Comparison of ENCODE assay signal across 25 cellular contexts in the genomic region with DNA sequence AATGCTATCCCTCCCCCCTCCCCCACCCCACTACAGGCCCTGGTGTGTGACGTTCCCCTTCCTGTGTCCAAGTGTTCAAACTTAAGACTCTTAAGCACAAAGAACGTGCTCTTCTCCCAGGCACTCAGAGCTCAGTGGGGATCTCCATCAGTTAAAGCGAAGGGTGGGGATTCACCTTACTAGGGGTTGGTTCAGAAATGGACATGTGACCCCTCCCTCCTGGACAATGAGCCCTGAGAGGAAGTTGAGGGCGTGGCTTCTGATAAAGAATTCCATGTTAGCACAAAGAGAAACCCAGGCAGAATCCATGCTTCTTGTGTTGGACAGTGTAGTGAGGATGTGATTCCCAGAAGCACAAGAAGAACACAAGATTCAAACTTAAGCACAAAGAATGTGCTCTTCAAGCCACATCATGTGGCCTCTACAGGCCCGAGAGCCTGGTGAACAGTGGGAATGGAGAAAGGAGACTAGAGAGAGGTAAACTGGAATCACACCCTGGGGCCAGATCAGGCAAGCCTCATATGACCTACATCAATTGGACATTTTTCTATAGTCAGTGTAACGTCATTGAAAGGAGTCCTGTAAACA.
A peak's percentile ranks its signal among the peaks of the same experiment; 100 is the strongest.
DNase-seq lines count a peak whose midpoint lies in the region; ATAC-seq and TF ChIP-seq lines count a peak whose summit lies in the region.
"Had no signal": no experiment of that assay in that cellular context is flagged by ENCODE, and none has a peak within 500 bp of the region (broad histone marks: within the 10 kb centered on the region; RNA-seq: fewer than 3 reads in every experiment).

No MANE protein-coding gene starts in this region.

- no peak overlapping the region for H3K9ac ChIP-seq in DND-41 (ENCODE audit: low read depth, low read length)
- H3K9ac ChIP-seq: BLaER1 treated with 17β-estradiol and CSF1 and Interleukin-3, amounts not matched to agents 10 nM and 100 nM; GM23248 had no signal

- no peak for DNase-seq in activated CD4-positive, alpha-beta memory T cell treated with anti-CD3 and anti-CD28 coated beads, Interleukin-2, amount 10 ng/mL, durations not matched to agents 7 days and 5 days
- DNase-seq in activated CD4-positive, alpha-beta memory T cell treated with anti-CD3 and anti-CD28 coated beads for 36 hours = no peak
- DNase-seq in DND-41 (no peak), WTC11 (ENCODE audit: low spot score) (no peak), mucosa of descending colon (no peak), tibial nerve (ENCODE audit: low spot score in 2 of 2) (no peak), left lung (no peak), cortex of kidney (lab: John Stamatoyannopoulos, UW) (no peak)
- DNase-seq: amniotic stem cell; DMS79 treated with DMSO at 0.1 percent for 48 hours; dorsolateral prefrontal cortex; GM23248; Karpas-422; NCI-H1092; NCI-H2081 treated with DMSO at 0.1 percent for 48 hours; NCI-H524; nephron progenitor cell; posterior cingulate gyrus; stimulated activated CD4-positive, alpha-beta T cell treated with anti-CD3 and anti-CD28 coated beads, Interleukin-1b, Interleukin-23, amount 100 ng/mL, for 48 hours had no signal

- no peak for ATAC-seq in DND-41 (ENCODE audit: insufficient read depth, low read depth)
- no peak for ATAC-seq in WTC11
- ATAC-seq in mucosa of descending colon = peak; percentile 6
- no peak for ATAC-seq in left lung
- ATAC-seq: esophagus mucosa had no signal

- H3K4me3 ChIP-seq in DND-41 (ENCODE audit: low read depth in 1 of 2, low read length in 2 of 2) (no peak overlapping the region), mucosa of descending colon (no peak overlapping the region), tibial nerve (no peak overlapping the region), left lung (no peak overlapping the region)
- H3K4me3 ChIP-seq: BLaER1 treated with 17β-estradiol and CSF1 and Interleukin-3, amounts not matched to agents 10 nM and 100 nM; cardiac muscle cell; dorsolateral prefrontal cortex; GM23248; upper lobe of left lung had no signal

- H3K36me3 ChIP-seq in DND-41 (ENCODE audit: insufficient read depth, low read length) (no peaks in the 10 kb centered on the region), mucosa of descending colon (ENCODE audit: low read depth) (no peaks in the 10 kb centered on the region), tibial nerve (peaks cover 0 to 47% (median 3%) of the 10 kb centered on the region in 3 donors), left lung (no peaks in the 10 kb centered on the region)
- H3K36me3 ChIP-seq: cardiac muscle cell had no signal

- TF ChIP-seq CTCF in DND-41 (IDR thresholded peaks at IDR 0.05; ENCODE audit: borderline replicate concordance, extremely low read depth, low read length, poor library complexity, severe bottlenecking) (no peak), WTC11 (IDR thresholded peaks at IDR 0.05) (no peak), mucosa of descending colon (IDR thresholded peaks at IDR 0.05) (no peak), tibial nerve (IDR thresholded peaks at IDR 0.05) (no peak), left lung (IDR thresholded peaks at IDR 0.05) (no peak)

- H3K27ac Mint-ChIP-seq in activated CD4-positive, alpha-beta memory T cell treated with anti-CD3 and anti-CD28 coated beads, Interleukin-2, amount 10 ng/mL, durations not matched to agents 7 days and 5 days = peak overlapping the region; percentile 34
- no peak overlapping the region for H3K27ac Mint-ChIP-seq in activated CD4-positive, alpha-beta memory T cell treated with anti-CD3 and anti-CD28 coated beads for 36 hours
- H3K27ac Mint-ChIP-seq in WTC11 = no peak overlapping the region
- H3K27ac Mint-ChIP-seq: mesothelial cell of epicardium; nephron progenitor cell; stimulated activated naive CD8-positive, alpha-beta T cell treated with anti-CD3 and anti-CD28 coated beads, Interleukin-15, Interleukin-2, amounts not matched to agents 100 ng/mL and 50 ng/mL, for 24 hours had no signal

- H3K27ac ChIP-seq in DND-41 (ENCODE audit: low read length) (peak overlapping the region; percentile 35), tibial nerve (no peak overlapping the region), left lung (no peak overlapping the region)
- H3K27ac ChIP-seq: BLaER1 treated with 17β-estradiol and CSF1 and Interleukin-3, amounts not matched to agents 10 nM and 100 nM; cardiac muscle cell; dorsolateral prefrontal cortex; GM23248; upper lobe of left lung had no signal

- H3K4me2 ChIP-seq in DND-41 (ENCODE audit: insufficient read depth, low read length) = no peak overlapping the region
- H3K4me2 ChIP-seq: BLaER1 treated with 17β-estradiol and CSF1 and Interleukin-3, amounts not matched to agents 10 nM and 100 nM had no signal

- H3K4me3 Mint-ChIP-seq in activated CD4-positive, alpha-beta memory T cell treated with anti-CD3 and anti-CD28 coated beads, Interleukin-2, amount 10 ng/mL, durations not matched to agents 7 days and 5 days = no peak overlapping the region
- no peak overlapping the region for H3K4me3 Mint-ChIP-seq in activated CD4-positive, alpha-beta memory T cell treated with anti-CD3 and anti-CD28 coated beads for 36 hours
- no peak overlapping the region for H3K4me3 Mint-ChIP-seq in WTC11
- H3K4me3 Mint-ChIP-seq: mesothelial cell of epicardium; nephron progenitor cell; stimulated activated naive CD8-positive, alpha-beta T cell treated with anti-CD3 and anti-CD28 coated beads, Interleukin-15, Interleukin-2, amounts not matched to agents 100 ng/mL and 50 ng/mL, for 24 hours had no signal

- POLR2A ChIA-PET in activated CD4-positive, alpha-beta memory T cell treated with anti-CD3 and anti-CD28 coated beads, Interleukin-2, amount 10 ng/mL, durations not matched to agents 7 days and 5 days (lab: Charles Lee) = interaction anchor here (1.7 to 4.1 kb wide), 3 partner anchors 10 to 57 kb away, joined by 5 to 15 read pairs (median 9); no protein-coding TSS in a partner anchor
- POLR2A ChIA-PET in activated CD4-positive, alpha-beta memory T cell treated with anti-CD3 and anti-CD28 coated beads for 36 hours (lab: Charles Lee) = no interaction called here
- POLR2A ChIA-PET in WTC11 (lab: Charles Lee) = no interaction called here

- no peak for TF ChIP-seq POLR2A in tibial nerve (IDR thresholded peaks at IDR 0.05)

- 72 to 74% methylated on average over 6 of the region's 6 CpGs for WGBS in tibial nerve, 2 donors

- no peaks in the 10 kb centered on the region for H4K20me1 ChIP-seq in DND-41 (ENCODE audit: insufficient read depth, low read length)
- H4K20me1 ChIP-seq: BLaER1 treated with 17β-estradiol and CSF1 and Interleukin-3, amounts not matched to agents 10 nM and 100 nM had no signal

- H3K4me1 Mint-ChIP-seq in activated CD4-positive, alpha-beta memory T cell treated with anti-CD3 and anti-CD28 coated beads, Interleukin-2, amount 10 ng/mL, durations not matched to agents 7 days and 5 days = peaks cover 55% of the 10 kb centered on the region
- peaks cover 47% of the 10 kb centered on the region for H3K4me1 Mint-ChIP-seq in activated CD4-positive, alpha-beta memory T cell treated with anti-CD3 and anti-CD28 coated beads for 36 hours (ENCODE audit: low read depth)
- H3K4me1 Mint-ChIP-seq in WTC11 = peaks cover 10% of the 10 kb centered on the region
- H3K4me1 Mint-ChIP-seq: nephron progenitor cell had no signal

- no peaks in the 10 kb centered on the region for H3K79me2 ChIP-seq in DND-41 (ENCODE audit: insufficient read depth, low read length)

- H3K9me3 Mint-ChIP-seq in activated CD4-positive, alpha-beta memory T cell treated with anti-CD3 and anti-CD28 coated beads, Interleukin-2, amount 10 ng/mL, durations not matched to agents 7 days and 5 days = peaks cover 2% of the 10 kb centered on the region
- H3K9me3 Mint-ChIP-seq in activated CD4-positive, alpha-beta memory T cell treated with anti-CD3 and anti-CD28 coated beads for 36 hours = no peaks in the 10 kb centered on the region
- H3K9me3 Mint-ChIP-seq in WTC11 = no peaks in the 10 kb centered on the region
- H3K9me3 Mint-ChIP-seq: mesothelial cell of epicardium; nephron progenitor cell; stimulated activated naive CD8-positive, alpha-beta T cell treated with anti-CD3 and anti-CD28 coated beads, Interleukin-15, Interleukin-2, amounts not matched to agents 100 ng/mL and 50 ng/mL, for 24 hours had no signal

- CTCF ChIA-PET in activated CD4-positive, alpha-beta memory T cell treated with anti-CD3 and anti-CD28 coated beads, Interleukin-2, amount 10 ng/mL, durations not matched to agents 7 days and 5 days (lab: Charles Lee) = interaction anchor here (2.6 kb wide), 1 partner anchor 18 kb away, joined by 11 read pairs; no protein-coding TSS in a partner anchor
- CTCF ChIA-PET in activated CD4-positive, alpha-beta memory T cell treated with anti-CD3 and anti-CD28 coated beads for 36 hours (lab: Charles Lee) = no interaction called here
- CTCF ChIA-PET in WTC11 (lab: Charles Lee) = no interaction called here

- H3K27me3 Mint-ChIP-seq in activated CD4-positive, alpha-beta memory T cell treated with anti-CD3 and anti-CD28 coated beads, Interleukin-2, amount 10 ng/mL, durations not matched to agents 7 days and 5 days = peaks cover 20% of the 10 kb centered on the region
- H3K27me3 Mint-ChIP-seq in activated CD4-positive, alpha-beta memory T cell treated with anti-CD3 and anti-CD28 coated beads for 36 hours = peaks cover 2% of the 10 kb centered on the region
- no peaks in the 10 kb centered on the region for H3K27me3 Mint-ChIP-seq in WTC11 (ENCODE audit: low read depth)
- H3K27me3 Mint-ChIP-seq: stimulated activated naive CD8-positive, alpha-beta T cell treated with anti-CD3 and anti-CD28 coated beads, Interleukin-15, Interleukin-2, amounts not matched to agents 100 ng/mL and 50 ng/mL, for 24 hours had no signal

- no peaks in the 10 kb centered on the region for H3K27me3 ChIP-seq in DND-41 (ENCODE audit: insufficient read depth, low read length, poor library complexity)
- no peaks in the 10 kb centered on the region for H3K27me3 ChIP-seq in tibial nerve
- H3K27me3 ChIP-seq in left lung = no peaks in the 10 kb centered on the region
- H3K27me3 ChIP-seq: BLaER1 treated with 17β-estradiol and CSF1 and Interleukin-3, amounts not matched to agents 10 nM and 100 nM; cardiac muscle cell; dorsolateral prefrontal cortex; upper lobe of left lung had no signal

- intact Hi-C loops in activated CD4-positive, alpha-beta memory T cell treated with anti-CD3 and anti-CD28 coated beads for 36 hours (cut with micrococcal nuclease) = no loop called here
- intact Hi-C loops in mucosa of descending colon (cut with DNase I, micrococcal nuclease) = no loop called here
- intact Hi-C loops in left lung (cut with DNase I) = no loop called here

- no peaks in the 10 kb centered on the region for H3K9me3 ChIP-seq in DND-41 (ENCODE audit: insufficient read depth, low read length, severe bottlenecking)
- no peaks in the 10 kb centered on the region for H3K9me3 ChIP-seq in mucosa of descending colon
- H3K9me3 ChIP-seq in tibial nerve = no peaks in the 10 kb centered on the region
- H3K9me3 ChIP-seq in left lung = no peaks in the 10 kb centered on the region
- H3K9me3 ChIP-seq: BLaER1 treated with 17β-estradiol and CSF1 and Interleukin-3, amounts not matched to agents 10 nM and 100 nM; upper lobe of left lung had no signal

- H3K36me3 Mint-ChIP-seq in activated CD4-positive, alpha-beta memory T cell treated with anti-CD3 and anti-CD28 coated beads, Interleukin-2, amount 10 ng/mL, durations not matched to agents 7 days and 5 days (ENCODE audit: low read depth) = peaks cover 2% of the 10 kb centered on the region
- H3K36me3 Mint-ChIP-seq in activated CD4-positive, alpha-beta memory T cell treated with anti-CD3 and anti-CD28 coated beads for 36 hours = no peaks in the 10 kb centered on the region
- no peaks in the 10 kb centered on the region for H3K36me3 Mint-ChIP-seq in WTC11
- H3K36me3 Mint-ChIP-seq: mesothelial cell of epicardium had no signal

- H3K4me1 ChIP-seq in DND-41 (ENCODE audit: insufficient read depth, low read length) (peaks cover 26% of the 10 kb centered on the region), mucosa of descending colon (ENCODE audit: low read depth) (no peaks in the 10 kb centered on the region), tibial nerve (no peaks in the 10 kb centered on the region), left lung (no peaks in the 10 kb centered on the region)

- H2AFZ ChIP-seq in DND-41 (ENCODE audit: low read depth, low read length) = no peak overlapping the region
- H2AFZ ChIP-seq: GM23248 had no signal

- TF ChIP-seq EP300 in tibial nerve (IDR thresholded peaks at IDR 0.05) = no peak
